ENCODE assay signal across 8 cellular contexts in genomic region chr10:3757638-3758490, GRCh38. TPM values are rescaled to one million over a fixed set of nuclear protein-coding genes. Genes with fewer than 3 reads are reported as not detected.
DNase-seq lines count a peak whose midpoint lies in the region; ATAC-seq and TF ChIP-seq lines count a peak whose summit lies in the region.

No MANE protein-coding gene starts in this region.

- H3K9me3 Mint-ChIP-seq in activated naive CD4-positive, alpha-beta T cell treated with anti-CD3 and anti-CD28 coated beads, Interleukin-2, amount 50 U/mL, for 72 hours, result peaks cover 0 to 6% of the 10 kb centered on the region in 2 donors

- peaks cover 30% of the 10 kb centered on the region for H3F3A ChIP-seq in MM.1S (ENCODE audit: insufficient read depth, low read length)

- H4K20me1 ChIP-seq in MM.1S (ENCODE audit: insufficient read depth, low read length), result no peaks in the 10 kb centered on the region

- peak; percentile 83 for ATAC-seq in GM21529 (IDR thresholded peaks at IDR 0.05; ENCODE audit: unreplicated experiment)
- ATAC-seq in activated naive CD4-positive, alpha-beta T cell treated with anti-CD3 and anti-CD28 coated beads, Interleukin-2, amount 50 U/mL, for 72 hours, result peak; percentile 83

- peak overlapping the region; percentile 10; the same call in 1 of the 2 replicates for H3K4me3 ChIP-seq in MM.1S (ENCODE audit: low read length)

- no peak for TF ChIP-seq CTCF in MM.1S (IDR thresholded peaks at IDR 0.05; ENCODE audit: low read length)

- no peaks in the 10 kb centered on the region for H3K9me2 ChIP-seq in MM.1S (replicated peaks; ENCODE audit: insufficient read depth, low read length)

- H3K9ac ChIP-seq in MM.1S (ENCODE audit: low read length), result peak overlapping the region; percentile 52

- no peaks in the 10 kb centered on the region for H3K27me3 ChIP-seq in MM.1S (replicated peaks; ENCODE audit: insufficient read depth, low read length)

- DNase-seq in Daoy (ENCODE audit: low read depth) (peak; percentile 54), MM.1S (peak; percentile 88), NCI-H2227 treated with DMSO at 0.1 percent for 48 hours (lab: John Stamatoyannopoulos, UW) (no peak), SIG-M5 (lab: John Stamatoyannopoulos, UW) (no peak), NCI-H526 (lab: John Stamatoyannopoulos, UW) (no peak)
- peak in 1 of 2 donors; percentile 68 for DNase-seq in activated naive CD4-positive, alpha-beta T cell treated with anti-CD3 and anti-CD28 coated beads, Interleukin-2, amount 50 U/mL, for 72 hours (ENCODE audit: low spot score in 2 of 2)
- DNase-seq in stimulated activated CD4-positive, alpha-beta T cell treated with anti-CD3 and anti-CD28 coated beads, Interleukin-15, amount 100 ng/mL, for 24 hours, result peak; percentile 80

- peak overlapping the region; percentile 99 to 100 for H3K27ac Mint-ChIP-seq in activated naive CD4-positive, alpha-beta T cell treated with anti-CD3 and anti-CD28 coated beads, Interleukin-2, amount 50 U/mL, for 72 hours

- 0 out of 2 replicates have a peak, but pooled peaks cover 4% of the 10 kb centered on the region for H3K9me3 ChIP-seq in MM.1S (replicated peaks; ENCODE audit: insufficient read depth, low read length)

- peak overlapping the region; percentile 11; the same call in 1 of the 2 replicates for H2AFZ ChIP-seq in MM.1S (ENCODE audit: low read length)

- peaks cover 45% of the 10 kb centered on the region for H3K4me1 ChIP-seq in MM.1S (ENCODE audit: low read length)

- no peaks in the 10 kb centered on the region for H3K79me2 ChIP-seq in MM.1S (ENCODE audit: low read length)

- H3K36me3 Mint-ChIP-seq in activated naive CD4-positive, alpha-beta T cell treated with anti-CD3 and anti-CD28 coated beads, Interleukin-2, amount 50 U/mL, for 72 hours, result peaks cover 4 to 22% of the 10 kb centered on the region in 2 donors

- H3K4me2 ChIP-seq in MM.1S (ENCODE audit: low read depth, low read length), result peak overlapping the region; percentile 62

- H3K27ac ChIP-seq in MM.1S (ENCODE audit: low read length), result peak overlapping the region; percentile 95

- H3K36me3 ChIP-seq in MM.1S (replicated peaks; ENCODE audit: insufficient read depth, low read length), result no peaks in the 10 kb centered on the region

RNA-seq across cellular contexts. Expression of gene KLF6, which starts 27.1 kb away (rescaled TPM):
- total RNA-seq in Daoy (2014; rRNA removed; shearing (Covaris generic)), result 7.5 and 11.6 TPM in 2 replicates
- 100 to 1,000 TPM in 1 of 2 donors, 10 to 100 TPM in 1; 85.2 to 126 TPM for total RNA-seq in activated naive CD4-positive, alpha-beta T cell treated with anti-CD3 and anti-CD28 coated beads, Interleukin-2, amount 50 U/mL, for 72 hours

Comparison
In these comparisons a context has a peak if more than half of its experiments do, and no peak if none do; other contexts are left out.
1. DNase-seq: peak in Daoy (single experiment), MM.1S (single experiment) and stimulated activated CD4-positive, alpha-beta T cell treated with anti-CD3 and anti-CD28 coated beads, Interleukin-15, amount 100 ng/mL, for 24 hours (single experiment); none in NCI-H2227 treated with DMSO at 0.1 percent for 48 hours (single experiment), SIG-M5 (single experiment) and NCI-H526 (0 of 2).